12 cellular contexts compared by ENCODE assay signal in genomic region chr1:69073176-69073575, GRCh38.
"Had no signal": no experiment of that assay in that cellular context is flagged by ENCODE, and none has a peak within 500 bp of the region (broad histone marks: within the 10 kb centered on the region; RNA-seq: fewer than 3 reads in every experiment).

No MANE protein-coding gene starts in this region.

- H3K27ac Mint-ChIP-seq: activated naive CD4-positive, alpha-beta T cell treated with anti-CD3 and anti-CD28 coated beads for 36 hours; activated T-helper 2 cell treated with anti-CD3 and anti-CD28 coated beads, Interferon-gamma antibody, Interleukin-2, Interleukin-4, amounts not matched to agents 10 μg/mL and 5 μg/mL and 100 μg/mL, durations not matched to agents 14 hours and 24 hours and 36 hours; T-helper 2 cell treated with Interferon-gamma antibody and Interleukin-4, amounts not matched to agents 5 μg/mL and 100 μg/mL, for 36 hours had no signal

- DNase-seq: activated CD4-positive, alpha-beta T cell treated with anti-CD3 and anti-CD28 coated beads for 1 hour; activated CD4-positive, alpha-beta T cell treated with anti-CD3 and anti-CD28 coated beads, Interleukin-2, amount 50 U/mL, for 48 hours; activated naive CD4-positive, alpha-beta T cell treated with anti-CD3 and anti-CD28 coated beads for 36 hours; foreskin melanocyte; left colon; lower lobe of right lung; stomach had no signal

- H3K4me1 ChIP-seq: ascending aorta, breast epithelium, lower lobe of right lung, stomach had no signal

- ATAC-seq: left colon, lower lobe of right lung, sciatic nerve had no signal

- H3K4me3 ChIP-seq: ascending aorta, breast epithelium, lower lobe of right lung, stomach had no signal

- H3K27me3 ChIP-seq: ascending aorta, breast epithelium, stomach had no signal

- H3K36me3 ChIP-seq: ascending aorta, breast epithelium, lower lobe of right lung, stomach had no signal

- H3K4me3 Mint-ChIP-seq: activated naive CD4-positive, alpha-beta T cell treated with anti-CD3 and anti-CD28 coated beads for 36 hours; T-helper 2 cell treated with Interferon-gamma antibody and Interleukin-4, amounts not matched to agents 5 μg/mL and 100 μg/mL, for 36 hours had no signal

- H3K27ac ChIP-seq: ascending aorta, breast epithelium, lower lobe of right lung, stomach had no signal

- H3K9me3 ChIP-seq: ascending aorta, lower lobe of right lung had no signal
